ENCODE assay signal across 8 cellular contexts in genomic region chr4:184282895-184283654, GRCh38.
DNase-seq lines count a peak whose midpoint lies in the region; ATAC-seq lines count a peak whose summit lies in the region.

No MANE protein-coding gene starts in this region.

- ATAC-seq in GM19035 (IDR thresholded peaks at IDR 0.05; ENCODE audit: unreplicated experiment) (peak; percentile 54), HG03108 (IDR thresholded peaks at IDR 0.05; ENCODE audit: unreplicated experiment) (peak; percentile 54)
- ATAC-seq in activated T-cell treated with anti-CD3 and anti-CD28 coated beads, Interleukin-2, amount 50 U/mL, for 72 hours (replicated peaks in 1 of 2) = peak; percentile 56 to 63
- peak; percentile 41 for ATAC-seq in stimulated activated naive CD8-positive, alpha-beta T cell treated with anti-CD3 and anti-CD28 coated beads, Interleukin-15, amount 100 ng/mL, for 72 hours

- H3K36me3 Mint-ChIP-seq in activated T-cell treated with anti-CD3 and anti-CD28 coated beads, Interleukin-2, amount 50 U/mL, for 72 hours (ENCODE audit: insufficient read depth in 2 of 2) = peaks cover 5 to 10% of the 10 kb centered on the region in 2 donors

- H3K27me3 Mint-ChIP-seq in activated T-cell treated with anti-CD3 and anti-CD28 coated beads, Interleukin-2, amount 50 U/mL, for 72 hours (ENCODE audit: low read depth) = no peaks in the 10 kb centered on the region
- H3K27me3 Mint-ChIP-seq in stimulated activated naive CD8-positive, alpha-beta T cell treated with anti-CD3 and anti-CD28 coated beads, Interleukin-15, amount 100 ng/mL, for 72 hours = no peaks in the 10 kb centered on the region

- H3K27ac Mint-ChIP-seq in activated T-cell treated with anti-CD3 and anti-CD28 coated beads, Interleukin-2, amount 50 U/mL, for 72 hours = peak overlapping the region; percentile 85
- peak overlapping the region; percentile 91 to 95 for H3K27ac Mint-ChIP-seq in stimulated activated naive CD8-positive, alpha-beta T cell treated with anti-CD3 and anti-CD28 coated beads, Interleukin-15, amount 100 ng/mL, for 72 hours

- DNase-seq in COLO668 (lab: John Stamatoyannopoulos, UW; ENCODE audit: unreplicated experiment) = peak; percentile 50
- DNase-seq in activated T-cell treated with anti-CD3 and anti-CD28 coated beads, Interleukin-2, amount 50 U/mL, for 72 hours = peak; percentile 60 to 68
- DNase-seq in stimulated activated naive CD8-positive, alpha-beta T cell treated with anti-CD3 and anti-CD28 coated beads, Interleukin-15, amount 100 ng/mL, for 72 hours = peak; percentile 28 to 68
- no peak for DNase-seq in middle frontal gyrus (ENCODE audit: extremely low spot score, low spot score)
- no peak for DNase-seq in cortex of kidney (lab: John Stamatoyannopoulos, UW)
- no peak for DNase-seq in AG08396 (ENCODE audit: low spot score)

- peaks cover 75% of the 10 kb centered on the region for H3K4me1 Mint-ChIP-seq in activated T-cell treated with anti-CD3 and anti-CD28 coated beads, Interleukin-2, amount 50 U/mL, for 72 hours (ENCODE audit: low read depth)
- peaks cover 93% of the 10 kb centered on the region for H3K4me1 Mint-ChIP-seq in stimulated activated naive CD8-positive, alpha-beta T cell treated with anti-CD3 and anti-CD28 coated beads, Interleukin-15, amount 100 ng/mL, for 72 hours

- peak overlapping the region; percentile 83 to 88 for H3K4me3 Mint-ChIP-seq in activated T-cell treated with anti-CD3 and anti-CD28 coated beads, Interleukin-2, amount 50 U/mL, for 72 hours
- H3K4me3 Mint-ChIP-seq in stimulated activated naive CD8-positive, alpha-beta T cell treated with anti-CD3 and anti-CD28 coated beads, Interleukin-15, amount 100 ng/mL, for 72 hours = peak overlapping the region; percentile 66 to 74

- H3K9me3 Mint-ChIP-seq in activated T-cell treated with anti-CD3 and anti-CD28 coated beads, Interleukin-2, amount 50 U/mL, for 72 hours = peaks cover 0 to 2% of the 10 kb centered on the region in 2 donors
- peaks cover under 1 to 6% of the 10 kb centered on the region in 2 donors for H3K9me3 Mint-ChIP-seq in stimulated activated naive CD8-positive, alpha-beta T cell treated with anti-CD3 and anti-CD28 coated beads, Interleukin-15, amount 100 ng/mL, for 72 hours

Comparison
In these comparisons a context has a peak if more than half of its experiments do, and no peak if none do; other contexts are left out.
1. DNase-seq: peak in COLO668 (single experiment), activated T-cell treated with anti-CD3 and anti-CD28 coated beads, Interleukin-2, amount 50 U/mL, for 72 hours (2 of 2) and stimulated activated naive CD8-positive, alpha-beta T cell treated with anti-CD3 and anti-CD28 coated beads, Interleukin-15, amount 100 ng/mL, for 72 hours (2 of 2); none in middle frontal gyrus (single experiment), cortex of kidney (single experiment) and AG08396 (single experiment).
2. Peak in every context shown above with its lines, with median percentiles within 50 percentile points of each other: ATAC-seq.